Comparison of ENCODE assay signal across 1 cellular context in the genomic region with DNA sequence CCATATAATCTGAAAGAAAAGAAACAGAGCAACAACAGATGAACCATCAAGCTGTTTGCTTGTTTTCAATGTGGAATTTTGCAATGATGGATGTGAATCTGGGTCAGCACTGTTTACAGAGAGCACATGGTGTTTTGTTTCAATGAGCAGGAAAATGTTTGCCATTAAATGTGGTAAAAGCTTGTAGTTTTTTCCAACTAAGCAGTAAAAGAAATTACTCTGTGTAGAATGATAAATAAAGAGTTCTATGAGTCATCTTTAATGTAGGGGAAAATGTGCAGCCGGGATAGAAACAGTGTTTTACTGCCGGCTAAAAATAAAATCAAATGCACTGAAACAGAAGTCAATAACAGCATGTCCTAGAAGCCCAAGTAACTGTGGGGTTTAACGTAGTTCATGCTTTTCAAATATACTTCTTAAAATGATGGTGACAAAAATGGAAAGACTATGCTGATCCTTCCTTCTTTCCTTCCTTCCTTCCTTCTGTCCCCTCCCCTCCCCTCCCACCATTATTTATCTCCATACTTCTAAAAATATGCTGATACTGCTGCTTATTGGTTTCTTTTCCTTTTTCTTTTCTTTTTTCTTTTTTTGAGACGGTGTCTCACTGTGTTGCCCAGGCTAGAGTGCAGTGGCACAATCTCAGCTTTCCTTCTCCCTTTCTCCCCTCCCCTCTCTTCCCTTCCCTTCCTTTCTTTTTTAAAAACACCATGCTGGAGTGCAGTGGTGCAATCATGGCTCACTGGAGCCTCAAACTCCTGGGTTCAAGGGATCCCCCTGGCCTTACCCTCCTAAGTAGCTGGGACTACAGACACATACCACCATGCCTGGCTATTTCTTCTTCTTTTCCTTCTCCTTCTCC.
A peak's percentile ranks its signal among the peaks of the same experiment; 100 is the strongest.
TF ChIP-seq lines count a peak whose summit lies in the region.

No MANE protein-coding gene starts in this region.

TF ChIP-seq in K562, 482 proteins besides CTCF, POLR2A, EP300 and RAD21:
- no peak for TF ChIP-seq ZNF282 (CRISPR knock-in tag; IDR thresholded peaks at IDR 0.05)
- TF ChIP-seq BMI1 (IDR thresholded peaks at IDR 0.05; ENCODE audit: low read length), result no peak
- no peak for TF ChIP-seq ZNF23 (CRISPR knock-in tag; IDR thresholded peaks at IDR 0.05)
- peak; percentile 39; the same call in 1 of the 2 replicates for TF ChIP-seq ZNF316 (IDR thresholded peaks at IDR 0.05)
